23 cellular contexts compared by ENCODE assay signal in genomic region chr21:45264919-45265515, GRCh38. TPM values are rescaled to one million over a fixed set of nuclear protein-coding genes. Genes with fewer than 3 reads are reported as not detected.
DNase-seq lines count a peak whose midpoint lies in the region; ATAC-seq, FAIRE-seq and TF ChIP-seq lines count a peak whose summit lies in the region.
"Had no signal": no experiment of that assay in that cellular context is flagged by ENCODE, and none has a peak within 500 bp of the region (broad histone marks: within the 10 kb centered on the region; RNA-seq: fewer than 3 reads in every experiment).

No MANE protein-coding gene starts in this region.

- no peaks in the 10 kb centered on the region for H3K9me3 Mint-ChIP-seq in natural killer cell
- no peaks in the 10 kb centered on the region for H3K9me3 Mint-ChIP-seq in natural killer cell treated with Interleukin-12 subunit alpha and Interleukin-12 subunit beta and Interleukin-15 and Interleukin-18, amount 100 ng/mL, for 72 hours

- peaks cover 36 to 39% of the 10 kb centered on the region in 2 donors for H3K4me1 Mint-ChIP-seq in natural killer cell
- H3K4me1 Mint-ChIP-seq in natural killer cell treated with Interleukin-12 subunit alpha and Interleukin-12 subunit beta and Interleukin-15 and Interleukin-18, amount 100 ng/mL, for 72 hours (ENCODE audit: low read depth in 2 of 2), result peaks cover 19 to 27% of the 10 kb centered on the region in 2 donors
- H3K4me1 Mint-ChIP-seq: neural progenitor cell had no signal

- H3K27ac Mint-ChIP-seq in natural killer cell, result no peak overlapping the region
- H3K27ac Mint-ChIP-seq in natural killer cell treated with Interleukin-12 subunit alpha and Interleukin-12 subunit beta and Interleukin-15 and Interleukin-18, amount 100 ng/mL, for 72 hours, result no peak overlapping the region
- H3K27ac Mint-ChIP-seq: neural progenitor cell had no signal

- no peak overlapping the region for H2AFZ ChIP-seq in K562 (ENCODE audit: low read depth, low read length)
- H2AFZ ChIP-seq: neural progenitor cell had no signal

- TF ChIP-seq CTCF in natural killer cell (IDR thresholded peaks at IDR 0.05), result no peak
- TF ChIP-seq CTCF in K562 (IDR thresholded peaks at IDR 0.05 in 2 of 3, conservative IDR thresholded peaks at IDR 0.05 in 1 of 3; ENCODE audit: insufficient read depth in 2 of 3, low read depth in 1 of 3, low read length in 3 of 3), result no peak

- no peak for TF ChIP-seq RAD21 in K562 (CRISPR knock-in tag; conservative IDR thresholded peaks at IDR 0.05 in 1 of 2, IDR thresholded peaks at IDR 0.05 in 1 of 2)

- no peak overlapping the region for H3K27ac ChIP-seq in K562 (ENCODE audit: extremely low read depth, low read depth, low read length)
- H3K27ac ChIP-seq: adrenal gland, brain microvascular endothelial cell, neural progenitor cell, transverse colon had no signal

- no peaks in the 10 kb centered on the region for H3K9me1 ChIP-seq in K562 (ENCODE audit: control insufficient read depth, insufficient read depth, low read length)

- no peak overlapping the region for H3K9ac ChIP-seq in K562 (ENCODE audit: insufficient read depth in 1 of 2, low read depth in 2 of 2, low read length in 2 of 2)
- H3K9ac ChIP-seq: neural progenitor cell had no signal

- no peaks in the 10 kb centered on the region for H3K36me3 Mint-ChIP-seq in natural killer cell
- H3K36me3 Mint-ChIP-seq in natural killer cell treated with Interleukin-12 subunit alpha and Interleukin-12 subunit beta and Interleukin-15 and Interleukin-18, amount 100 ng/mL, for 72 hours, result no peaks in the 10 kb centered on the region

- BruUV-seq in K562 (replicated peaks; lab: Mats Ljungman, UMichigan), result no TSS peak

- peak overlapping the region; percentile 58 for H3K4me3 Mint-ChIP-seq in natural killer cell
- H3K4me3 Mint-ChIP-seq in natural killer cell treated with Interleukin-12 subunit alpha and Interleukin-12 subunit beta and Interleukin-15 and Interleukin-18, amount 100 ng/mL, for 72 hours, result no peak overlapping the region
- H3K4me3 Mint-ChIP-seq: neural progenitor cell had no signal

- ATAC-seq in natural killer cell, result no peak
- no peak for ATAC-seq in natural killer cell treated with Interleukin-12 subunit alpha and Interleukin-12 subunit beta and Interleukin-15 and Interleukin-18, amount 100 ng/mL, for 72 hours
- ATAC-seq in K562, result no peak
- ATAC-seq in GM19452 (IDR thresholded peaks at IDR 0.05; ENCODE audit: unreplicated experiment), result no peak
- ATAC-seq in HG02885 (IDR thresholded peaks at IDR 0.05; ENCODE audit: poor library complexity, unreplicated experiment), result no peak
- ATAC-seq: HCT116, mucosa of descending colon had no signal

- H3K4me3 ChIP-seq in K562, result no peak overlapping the region
- H3K4me3 ChIP-seq: adrenal gland, mucosa of descending colon, neural progenitor cell, transverse colon had no signal

- H3K27me3 Mint-ChIP-seq in natural killer cell (ENCODE audit: low read depth in 2 of 2), result peaks cover 0 to 5% of the 10 kb centered on the region in 2 donors
- peaks cover 0 to 2% of the 10 kb centered on the region in 2 donors for H3K27me3 Mint-ChIP-seq in natural killer cell treated with Interleukin-12 subunit alpha and Interleukin-12 subunit beta and Interleukin-15 and Interleukin-18, amount 100 ng/mL, for 72 hours
- H3K27me3 Mint-ChIP-seq: CD4-positive, alpha-beta memory T cell had no signal

- intact Hi-C loops in natural killer cell (cut with micrococcal nuclease) (loop anchor here (5.0 kb wide), 1 partner anchor 38 kb away; no protein-coding TSS in a partner anchor), K562 (cut with micrococcal nuclease) (no loop called here)

- FAIRE-seq in K562 (lab: Jason Lieb, UNC), result no peak

- POLR2A ChIA-PET in K562 (lab: Yijun Ruan, JAX), result interaction anchor here (0.5 to 1.5 kb wide), 5 partner anchors 8 to 242 kb away, joined by 3 to 6 read pairs (median 4); no protein-coding TSS in a partner anchor

- H3K36me3 ChIP-seq in K562 (ENCODE audit: control insufficient read depth, insufficient read depth, low read length), result peaks cover 35% of the 10 kb centered on the region; the same call in 2 of the 3 replicates

- H3K4me1 ChIP-seq in K562 (replicated peaks in 1 of 2; ENCODE audit: control insufficient read depth in 2 of 2, insufficient read depth in 2 of 2, low read length in 2 of 2), result peaks cover 0 to 6% of the 10 kb centered on the region in 2 experiments; a peak in 1 of 5 replicates
- H3K4me1 ChIP-seq: adrenal gland, neural progenitor cell, transverse colon had no signal

- no peaks in the 10 kb centered on the region for H4K20me1 ChIP-seq in K562 (replicated peaks; ENCODE audit: control insufficient read depth, insufficient read depth, low read length)

- in situ Hi-C loops in K562 (cut with MboI), result no loop called here

- TF ChIP-seq POLR2A in K562 (conservative IDR thresholded peaks at IDR 0.05), result no peak

- WGBS in K562 (ENCODE audit: insufficient coverage, low coverage, missing lambda C conversion rate), result 96% methylated on average over 27 of the region's 34 CpGs

- CTCF ChIA-PET in K562 (lab: Yijun Ruan, JAX; ENCODE audit: low intra/inter-chr PET ratio), result no interaction called here

- DNase-seq in natural killer cell (no peak), K562 (ENCODE audit: extremely low read depth in 1 of 4, low spot score in 3 of 4) (no peak), mesenteric fat pad (ENCODE audit: low spot score) (peak; percentile 87), ureter (ENCODE audit: low spot score) (peak; percentile 39), T1000 (lab: John Stamatoyannopoulos, UW) (no peak)
- DNase-seq in natural killer cell treated with Interleukin-12 subunit alpha and Interleukin-12 subunit beta and Interleukin-15 and Interleukin-18, amount 100 ng/mL, for 72 hours (ENCODE audit: low spot score), result no peak
- DNase-seq: activated gamma-delta T cell treated with Interleukin-2 at 50 U/mL for 16 hours; brain microvascular endothelial cell; CD4-positive, alpha-beta memory T cell; GF-D8; KBM-7; mucosa of descending colon; NCI-H1694 treated with DMSO at 0.1 percent for 48 hours; NCI-H526 treated with DMSO at 0.1 percent for 48 hours; SHP77; stimulated activated CD4-positive, alpha-beta T cell treated with anti-CD3 and anti-CD28 coated beads, Interleukin-4, amount 100 ng/mL, for 1 hour; stimulated activated naive CD4-positive, alpha-beta T cell treated with Interleukin-2 at 50 U/mL for 16 hours; transverse colon had no signal

- H3K9me3 ChIP-seq in K562 (replicated peaks; ENCODE audit: control insufficient read depth, insufficient read depth, low read depth, low read length), result no peaks in the 10 kb centered on the region
- H3K9me3 ChIP-seq: adrenal gland, mucosa of descending colon, transverse colon had no signal

- H3K27me3 ChIP-seq in K562 (ENCODE audit: control insufficient read depth in 2 of 2, insufficient read depth in 2 of 2, low read length in 2 of 2), result peaks cover 0 to 3% of the 10 kb centered on the region in 2 experiments; a peak in 1 of 5 replicates
- H3K27me3 ChIP-seq: adrenal gland, brain microvascular endothelial cell, neural progenitor cell, transverse colon had no signal

- H3K4me2 ChIP-seq in K562 (ENCODE audit: insufficient read depth, low read length), result no peak overlapping the region
- H3K4me2 ChIP-seq: neural progenitor cell had no signal

- no peak for TF ChIP-seq EP300 in K562 (IDR thresholded peaks at IDR 0.05; ENCODE audit: low read length)

- no peaks in the 10 kb centered on the region for H3K79me2 ChIP-seq in K562 (ENCODE audit: control insufficient read depth, insufficient read depth, low read length)

TF ChIP-seq in K562, 482 proteins besides CTCF, POLR2A, EP300 and RAD21:
- TF ChIP-seq SAFB (IDR thresholded peaks at IDR 0.05; ENCODE audit: borderline replicate concordance, low read depth, low read length), result no peak
- TF ChIP-seq POLR2G (IDR thresholded peaks at IDR 0.05; ENCODE audit: low read depth, low read length), result 0 out of 2 replicates have a peak, but pooled peaks have one; percentile 17

RNA-seq across cellular contexts. Expression of gene POFUT2, which starts 22.7 kb away (rescaled TPM):
- total RNA-seq in natural killer cell (10 to 100 TPM; 41.4 to 46.0 (median 43.3) TPM), K562 (2014; rRNA removed) (11.0 and 16.7 TPM in 2 replicates), K562 (2014; rRNA removed; fragmentation: Illumina TruSeq; extraction: Trizol) (7.6 and 9.2 TPM in 2 replicates), K562 (2015; rRNA removed; fragmentation: Illumina TruSeq; extraction: Trizol) (9.2 and 9.5 TPM in 2 replicates), K562 (2021) (24.2 and 24.6 TPM in 2 replicates), mesenteric fat pad (29.6 TPM), ureter (42.6 TPM)
- total RNA-seq in natural killer cell treated with Interleukin-12 subunit alpha and Interleukin-12 subunit beta and Interleukin-15 and Interleukin-18, amount 100 ng/mL, for 72 hours, result 10 to 100 TPM; 16.5 to 23.5 TPM
- total RNA-seq in K562 (2011; cell fraction: chromatin; rRNA removed; ENCODE audit: low replicate concordance), result 120 and 232 TPM in 2 replicates
- 126 and 138 TPM in 2 replicates for total RNA-seq in K562 (2011; cell fraction: nucleolus; rRNA removed)
- 113 and 131 TPM in 2 replicates for total RNA-seq in K562 (2011; cell fraction: nucleoplasm; rRNA removed)
- polyA plus RNA-seq in K562 (2011; rRNA removed) (15.6 and 25.2 TPM in 2 replicates), K562 (2014; fragmentation: Illumina TruSeq; extraction: Trizol) (18.0 and 21.0 TPM in 2 replicates), K562 (2014; fragmentation: Nextera tagmentation; extraction: Ambion mirVana) (1 to 10 TPM; 1.1 to 2.9 TPM), K562 (2014; rRNA removed) (18.3 and 21.2 TPM in 2 replicates)
- polyA plus RNA-seq in K562 (2011; cell fraction: cytosol; rRNA removed), result 9.5 and 12.5 TPM in 2 replicates
- 152 and 163 TPM in 2 replicates for polyA plus RNA-seq in K562 (2011; cell fraction: nucleus; rRNA removed)
- polyA plus RNA-seq in K562 (2012), result 16.7 and 35.4 TPM in 2 replicates
- 6.4 and 6.5 TPM in 2 replicates for polyA minus RNA-seq in K562 (2011; rRNA and poly(A)+ RNA removed)
- 3.6 and 8.4 TPM in 2 replicates for polyA minus RNA-seq in K562 (2011; cell fraction: cytosol; rRNA and poly(A)+ RNA removed)
- 33.5 and 49.3 TPM in 2 replicates for polyA minus RNA-seq in K562 (2011; cell fraction: nucleus; rRNA and poly(A)+ RNA removed)

Comparison
In these comparisons a context has a peak if more than half of its experiments do, and no peak if none do; other contexts are left out.
1. DNase-seq: peak in mesenteric fat pad (single experiment) and ureter (single experiment); none in natural killer cell (single experiment), natural killer cell treated with Interleukin-12 subunit alpha and Interleukin-12 subunit beta and Interleukin-15 and Interleukin-18, amount 100 ng/mL, for 72 hours (single experiment), K562 (0 of 4) and T1000 (single experiment).